In the genomic region with DNA sequence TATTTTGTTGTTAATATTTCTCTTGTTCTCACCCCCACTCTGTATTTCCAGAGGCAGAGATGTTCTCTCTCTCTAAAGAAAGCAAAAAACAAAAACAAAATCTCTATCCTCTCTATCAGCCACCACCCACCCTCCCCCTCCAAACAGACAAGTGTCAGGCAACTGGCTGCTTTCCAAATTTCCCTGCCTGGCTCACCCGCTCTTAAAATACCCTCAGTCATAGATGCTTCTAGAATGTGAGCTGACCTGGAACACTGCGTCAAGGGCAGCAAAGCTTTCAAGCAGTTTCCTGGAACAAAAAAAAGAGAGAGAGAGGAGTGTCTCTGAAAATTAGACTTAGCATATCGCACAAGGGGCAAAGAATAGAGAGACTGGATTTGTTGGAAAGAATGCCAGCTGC, we compare ENCODE assay signal across 13 cellular contexts.
A peak's percentile ranks its signal among the peaks of the same experiment; 100 is the strongest.
DNase-seq lines count a peak whose midpoint lies in the region; ATAC-seq and TF ChIP-seq lines count a peak whose summit lies in the region.
"Had no signal": no experiment of that assay in that cellular context is flagged by ENCODE, and none has a peak within 500 bp of the region (broad histone marks: within the 10 kb centered on the region; RNA-seq: fewer than 3 reads in every experiment).

No MANE protein-coding gene starts in this region.

- ATAC-seq in psoas muscle (peak; percentile 89 to 94 (median 90)), HG02870 (IDR thresholded peaks at IDR 0.05; ENCODE audit: unreplicated experiment) (no peak)

- TF ChIP-seq CTCF in right atrium auricular region (IDR thresholded peaks at IDR 0.05) (no peak), psoas muscle (IDR thresholded peaks at IDR 0.05) (no peak)

- no peak overlapping the region for H3K4me3 ChIP-seq in right atrium auricular region
- H3K4me3 ChIP-seq in psoas muscle = no peak overlapping the region

- no peaks in the 10 kb centered on the region for H3K9me3 ChIP-seq in right atrium auricular region
- H3K9me3 ChIP-seq in psoas muscle = no peaks in the 10 kb centered on the region

- H3K4me1 ChIP-seq in right atrium auricular region = peaks cover 0 to 12% of the 10 kb centered on the region in 2 donors
- peaks cover 5% of the 10 kb centered on the region for H3K4me1 ChIP-seq in psoas muscle

- intact Hi-C loops in psoas muscle (cut with DNase I) = no loop called here

- WGBS in psoas muscle, 3 donors = 13 to 23% (median 16%) methylated on average over 3 of the region's 3 CpGs

- H3K36me3 ChIP-seq in right atrium auricular region (no peaks in the 10 kb centered on the region), psoas muscle (ENCODE audit: insufficient read depth in 1 of 2, low read depth in 1 of 2) (no peaks in the 10 kb centered on the region)

- H3K27me3 ChIP-seq in right atrium auricular region (no peaks in the 10 kb centered on the region), psoas muscle (ENCODE audit: insufficient read depth in 3 of 3, low read length in 2 of 3) (no peaks in the 10 kb centered on the region)

- DNase-seq in DMS 273 (lab: John Stamatoyannopoulos, UW; ENCODE audit: unreplicated experiment) = peak; percentile 17
- no peak for DNase-seq in DMS 273 treated with DMSO at 0.1 percent for 48 hours (lab: John Stamatoyannopoulos, UW)
- peak; percentile 66 for DNase-seq in NCI-H2227 (lab: John Stamatoyannopoulos, UW; ENCODE audit: unreplicated experiment)
- no peak for DNase-seq in right atrium auricular region (ENCODE audit: low spot score)
- no peak for DNase-seq in psoas muscle
- DNase-seq in NCI-H226 = no peak
- no peak for DNase-seq in foreskin melanocyte
- DNase-seq: activated CD4-positive, alpha-beta memory T cell treated with anti-CD3 and anti-CD28 coated beads, Interleukin-2, amount 10 ng/mL, durations not matched to agents 7 days and 5 days; cortex of kidney; naive B cell; stimulated activated CD4-positive, alpha-beta T cell treated with anti-CD3 and anti-CD28 coated beads, Interleukin-4, amount 100 ng/mL, for 1 hour had no signal

- H3K27ac ChIP-seq in right atrium auricular region = peak overlapping the region; percentile 59 to 82
- H3K27ac ChIP-seq in psoas muscle = no peak overlapping the region
- H3K27ac ChIP-seq: 22Rv1 had no signal

Comparison
In these comparisons a context has a peak if more than half of its experiments do, and no peak if none do; other contexts are left out.
1. DNase-seq: peak in DMS 273 (single experiment) and NCI-H2227 (single experiment); none in DMS 273 treated with DMSO at 0.1 percent for 48 hours (single experiment), right atrium auricular region (single experiment), psoas muscle (0 of 2), NCI-H226 (single experiment) and foreskin melanocyte (single experiment).